In genomic region chr18:24397694-24398365, GRCh38 we compare ENCODE assay signal across 8 cellular contexts. TPM values are rescaled to one million over a fixed set of nuclear protein-coding genes. Genes with fewer than 3 reads are reported as not detected.
DNase-seq lines count a peak whose midpoint lies in the region; ATAC-seq, FAIRE-seq and TF ChIP-seq lines count a peak whose summit lies in the region.

OSBPL1A (minus strand) TSS chr18:24397824; CDS start chr18:24377533, 20,291 bp downstream.

- peak within 1 kb of the TSS; percentile 97 for H3K56ac ChIP-seq in H1 (replicated peaks; ENCODE audit: insufficient read length, low read depth, low read length)

- 1% methylated on average over 22 of the region's 55 CpGs; no CpG with 5 or more reads in 1 of the 2 experiments for WGBS in H1 (ENCODE audit: extremely low coverage in 1 of 2, insufficient coverage in 1 of 2, insufficient read length in 1 of 2, insufficient replicate concordance in 2 of 2, low coverage in 1 of 2, low lambda C conversion rate in 2 of 2, missing lambda C conversion rate in 1 of 2), 2 experiments

- CTCF ChIA-PET in H1 (lab: Charles Lee; ENCODE audit: partially characterized antibody): interaction anchor here (1.3 to 2.8 kb wide), 7 partner anchors 9 to 38 kb away, joined by 4 to 18 read pairs (median 6); no protein-coding TSS in a partner anchor

- H2BK20ac ChIP-seq in H1 (ENCODE audit: low read length): 0 out of 2 replicates have a peak within 1 kb of the TSS, but pooled peaks have one; percentile 21

- peak within 1 kb of the TSS; percentile 99 for H2BK12ac ChIP-seq in H1 (ENCODE audit: low read depth, low read length)

- H3K4me1 ChIP-seq in HUES48 (ENCODE audit: control insufficient read depth, insufficient read depth, low read length): peaks cover 53% of the 10 kb centered on the region
- no peaks in the 10 kb centered on the region for H3K4me1 ChIP-seq in NT2/D1 (ENCODE audit: insufficient read depth, insufficient read length)
- H3K4me1 ChIP-seq in H1 (replicated peaks in 1 of 4; ENCODE audit: control insufficient read depth in 3 of 4, insufficient read depth in 4 of 4, low read length in 3 of 4): peaks cover 4 to 9% (median 6%) of the 10 kb centered on the region in 4 experiments; a peak in 6 of 7 replicates

- H2AK5ac ChIP-seq in H1 (ENCODE audit: low read depth, low read length): peak within 1 kb of the TSS; percentile 92; the same call in 1 of the 2 replicates

- peak within 1 kb of the TSS; percentile 68 for H4K5ac ChIP-seq in H1 (ENCODE audit: insufficient read length, low read depth, low read length)

- H2BK15ac ChIP-seq in H1 (ENCODE audit: low read length): 0 out of 2 replicates have a peak within 1 kb of the TSS, but pooled peaks have one; percentile 40

- no peak within 1 kb of the TSS for H3K23ac ChIP-seq in H1 (ENCODE audit: insufficient read length)

- H3K4me3 ChIP-seq in HUES48 (ENCODE audit: low read depth, low read length) (peak within 1 kb of the TSS; percentile 82), NT2/D1 (ENCODE audit: insufficient read length, low read depth) (peak within 1 kb of the TSS; percentile 89), H1 (ENCODE audit: extremely low read depth in 1 of 4, insufficient read depth in 2 of 4, low read depth in 3 of 4, low read length in 4 of 4) (peak within 1 kb of the TSS; percentile 64 to 94 (median 92))

- H2BK120ac ChIP-seq in H1 (replicated peaks; ENCODE audit: low read depth, low read length): peak within 1 kb of the TSS; percentile 92

- peak; percentile 57 to 91 for TF ChIP-seq POLR2A in H1 (IDR thresholded peaks at IDR 0.05; ENCODE audit: control extremely low read depth in 1 of 2, low read depth in 2 of 2, low read length in 2 of 2)

- H3K79me1 ChIP-seq in H1 (ENCODE audit: low read depth, low read length): peaks cover 3% of the 10 kb centered on the region; the same call in 1 of the 2 replicates

- no peaks in the 10 kb centered on the region for H3K9me3 ChIP-seq in HUES48 (ENCODE audit: control insufficient read depth, insufficient read depth, low read length)
- no peaks in the 10 kb centered on the region for H3K9me3 ChIP-seq in NT2/D1 (ENCODE audit: insufficient read depth, low read length)
- no peaks in the 10 kb centered on the region for H3K9me3 ChIP-seq in H1 (ENCODE audit: insufficient read depth in 2 of 2, low read depth in 1 of 2, low read length in 1 of 2)

- no peak for TF ChIP-seq RAD21 in H1 (IDR thresholded peaks at IDR 0.05 in 1 of 2, conservative IDR thresholded peaks at IDR 0.05 in 1 of 2; ENCODE audit: low read depth in 2 of 2, low read length in 2 of 2)

- POLR2A ChIA-PET in H1 (lab: Charles Lee; ENCODE audit: partially characterized antibody): interaction anchor here (0.8 to 3.3 kb wide), 17 partner anchors 8 to 263 kb away, joined by 3 to 20 read pairs (median 5); partner anchors contain the start of genes CABYR and IMPACT

- peak within 1 kb of the TSS; percentile 95 for H2BK5ac ChIP-seq in H1 (ENCODE audit: low read depth, low read length)

- no peaks in the 10 kb centered on the region for H3K27me3 ChIP-seq in HUES48 (ENCODE audit: control insufficient read depth, insufficient read depth, low read length)
- no peaks in the 10 kb centered on the region for H3K27me3 ChIP-seq in NT2/D1 (ENCODE audit: insufficient read depth, insufficient read length)
- H3K27me3 ChIP-seq in H1 (replicated peaks in 1 of 4; ENCODE audit: control insufficient read depth in 3 of 4, extremely low read depth in 1 of 4, insufficient read depth in 3 of 4, low read length in 3 of 4): no peaks in the 10 kb centered on the region; a peak in 1 of 7 replicates

- no peaks in the 10 kb centered on the region for H3K36me3 ChIP-seq in HUES48 (ENCODE audit: control insufficient read depth, insufficient read depth, low read length)
- H3K36me3 ChIP-seq in NT2/D1 (ENCODE audit: insufficient read depth, insufficient read length, low read length): no peaks in the 10 kb centered on the region
- H3K36me3 ChIP-seq in H1 (ENCODE audit: control insufficient read depth in 2 of 4, insufficient read depth in 4 of 4, low read length in 3 of 4): no peaks in the 10 kb centered on the region

- H3K9ac ChIP-seq in HUES48 (ENCODE audit: low read depth, low read length) (peak within 1 kb of the TSS; percentile 85), NT2/D1 (ENCODE audit: insufficient read length, low read depth) (peak within 1 kb of the TSS; percentile 90), H1 (replicated peaks in 1 of 4; ENCODE audit: extremely low read depth in 1 of 4, low read depth in 3 of 4, low read length in 3 of 4) (peak within 1 kb of the TSS; percentile 73 to 88 (median 84))

- peak within 1 kb of the TSS; percentile 77; the same call in 1 of the 2 replicates for H2AFZ ChIP-seq in H1 (ENCODE audit: low read length)

- H3K14ac ChIP-seq in H1 (ENCODE audit: insufficient read length): peak within 1 kb of the TSS; percentile 85

- H4K8ac ChIP-seq in H1 (ENCODE audit: extremely low read depth, insufficient read depth, low read length): peak within 1 kb of the TSS; percentile 96

- H3K4ac ChIP-seq in H1 (replicated peaks; ENCODE audit: insufficient read length, low read depth, low read length): peak within 1 kb of the TSS; percentile 100

- ATAC-seq in HG03175 (IDR thresholded peaks at IDR 0.05; ENCODE audit: unreplicated experiment): no peak

- peak within 1 kb of the TSS; percentile 97 for H3K18ac ChIP-seq in H1 (ENCODE audit: extremely low read depth, low read length)

- peak within 1 kb of the TSS; percentile 99 for H4K91ac ChIP-seq in H1 (replicated peaks; ENCODE audit: insufficient read length, low read length)

- H3K4me2 ChIP-seq in H1 (ENCODE audit: insufficient read depth in 1 of 2, low read depth in 2 of 2, low read length in 2 of 2): peak within 1 kb of the TSS; percentile 91 to 94

- H3K23me2 ChIP-seq in H1 (ENCODE audit: low read depth, low read length): peaks cover 8% of the 10 kb centered on the region

- peak; percentile 72 for FAIRE-seq in H1 (lab: Jason Lieb, UNC)

- DNase-seq in GM04503 (ENCODE audit: low read depth) (peak; percentile 47), NT2/D1 (ENCODE audit: low read depth, low spot score) (peak; percentile 86), H1 (ENCODE audit: low read depth in 1 of 2, low spot score in 2 of 2) (peak; percentile 89 to 94), medulla oblongata (ENCODE audit: extremely low spot score) (peak; percentile 91)
- DNase-seq in activated CD8-positive, alpha-beta memory T cell treated with anti-CD3 and anti-CD28 coated beads, Interleukin-2, amount 50 U/mL, for 24 hours (ENCODE audit: extremely low read depth): peak; percentile 48
- peak; percentile 50 to 86 (median 65) for DNase-seq in stimulated activated CD4-positive, alpha-beta T cell treated with anti-CD3 and anti-CD28 coated beads, TNF-alpha, amount 100 ng/mL, for 24 hours (ENCODE audit: low read depth in 3 of 3)

- peak in 1 of 2 experiments; percentile 61; a peak in 1 of 3 replicates for TF ChIP-seq EP300 in H1 (IDR thresholded peaks at IDR 0.05; ENCODE audit: borderline replicate concordance in 1 of 2, low read depth in 2 of 2, low read length in 2 of 2)

- H3K79me2 ChIP-seq in H1 (ENCODE audit: control insufficient read depth in 1 of 2, insufficient read depth in 2 of 2, low read length in 2 of 2): peaks cover 0 to 44% of the 10 kb centered on the region in 2 experiments; a peak in 3 of 4 replicates

- TF ChIP-seq CTCF in H1 (IDR thresholded peaks at IDR 0.05; ENCODE audit: control extremely low read depth in 1 of 3, insufficient read depth in 1 of 3, low read depth in 1 of 3, low read length in 3 of 3): no peak

- H3K27ac ChIP-seq in HUES48 (ENCODE audit: low read depth, low read length) (peak within 1 kb of the TSS; percentile 86), H1 (ENCODE audit: low read depth, low read length) (peak within 1 kb of the TSS; percentile 88)

- H4K20me1 ChIP-seq in H1 (replicated peaks in 1 of 2; ENCODE audit: control insufficient read depth in 1 of 2, insufficient read depth in 2 of 2, low read length in 2 of 2): peaks cover 0 to 3% of the 10 kb centered on the region in 2 experiments

TF ChIP-seq in H1, 55 proteins besides CTCF, POLR2A, EP300 and RAD21 (continues in another document):
- no peak for TF ChIP-seq RXRA (IDR thresholded peaks at IDR 0.05; ENCODE audit: insufficient read depth, low read depth, low read length)
- TF ChIP-seq POLR2AphosphoS5 (IDR thresholded peaks at IDR 0.05; ENCODE audit: low read depth, low read length): peak; percentile 83
- no peak for TF ChIP-seq CTBP2 (IDR thresholded peaks at IDR 0.05; ENCODE audit: borderline replicate concordance, insufficient read depth, insufficient read length, low read length)
- no peak for TF ChIP-seq HDAC6 (IDR thresholded peaks at IDR 0.05; ENCODE audit: low read depth, low read length)
- TF ChIP-seq SP1 (IDR thresholded peaks at IDR 0.05; ENCODE audit: low read depth, low read length): peak; percentile 98
- no peak; the same call in 1 of the 2 replicates for TF ChIP-seq ATF2 (IDR thresholded peaks at IDR 0.05; ENCODE audit: low read length)
- TF ChIP-seq SIRT6 (IDR thresholded peaks at IDR 0.05; ENCODE audit: low read length): no peak
- TF ChIP-seq CHD2 (IDR thresholded peaks at IDR 0.05; ENCODE audit: low read length): no peak
- TF ChIP-seq KDM1A (IDR thresholded peaks at IDR 0.05; ENCODE audit: borderline replicate concordance, low read length): no peak
- TF ChIP-seq CBX5 (IDR thresholded peaks at IDR 0.05; ENCODE audit: low read depth, low read length): no peak
- no peak for TF ChIP-seq SP2 (IDR thresholded peaks at IDR 0.05; ENCODE audit: low read length)

RNA-seq across cellular contexts. Expression of gene OSBPL1A, which starts in this region (rescaled TPM):
- 74.9 and 77.1 TPM in 2 replicates for total RNA-seq in H1 (2021; fragmentation: NEBNext Ultra II Directional; extraction: Animal tissue kit (Norgen Biotek cat#: 25700))
- polyA plus RNA-seq in H1 (2011; rRNA removed): 29.9 and 53.2 TPM in 2 replicates
- 55.1 TPM for polyA plus RNA-seq in H1 (2011; cell fraction: cytosol; rRNA removed)
- 45.3 TPM for polyA plus RNA-seq in H1 (2011; cell fraction: nucleus; rRNA removed)
- 66.7 to 94.5 TPM (median 73.0 TPM) in 4 replicates for polyA plus RNA-seq in H1 (2012, experiment 1 of 2)
- 22.1 TPM for polyA plus RNA-seq in H1 (2012, experiment 2 of 2)
- polyA plus RNA-seq in H1 (2013, experiment 1 of 2): 65.7 TPM
- polyA plus RNA-seq in H1 (2013, experiment 2 of 2): 62.0 TPM
- polyA minus RNA-seq in H1 (2011; rRNA and poly(A)+ RNA removed): 71.0 and 117 TPM in 2 replicates
- polyA minus RNA-seq in H1 (2011; cell fraction: cytosol; rRNA and poly(A)+ RNA removed): 47.5 TPM
- polyA minus RNA-seq in H1 (2011; cell fraction: nucleus; rRNA and poly(A)+ RNA removed): 77.0 TPM
